18 cellular contexts compared by ENCODE assay signal in the genomic region with DNA sequence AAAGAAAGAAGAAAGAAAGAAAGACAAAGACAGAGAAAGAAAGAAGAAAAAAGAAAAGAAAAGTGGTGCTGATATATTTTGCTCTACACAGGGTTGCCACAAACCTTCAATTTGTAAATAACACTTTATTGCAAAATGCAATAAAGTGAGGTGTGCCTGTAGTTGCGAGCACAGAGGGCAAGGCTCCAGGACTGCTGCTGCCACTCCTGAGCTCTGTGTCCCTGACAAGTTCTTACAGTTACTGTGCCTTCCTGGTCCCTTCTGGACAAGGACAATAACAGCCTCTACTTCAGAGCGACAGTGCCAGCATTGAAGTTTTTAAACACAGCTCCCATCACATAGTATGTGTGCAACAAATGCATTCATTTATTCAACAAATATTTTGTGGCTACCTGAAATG.
DNase-seq lines count a peak whose midpoint lies in the region; ATAC-seq and TF ChIP-seq lines count a peak whose summit lies in the region.
"Had no signal": no experiment of that assay in that cellular context is flagged by ENCODE, and none has a peak within 500 bp of the region (broad histone marks: within the 10 kb centered on the region; RNA-seq: fewer than 3 reads in every experiment).

No MANE protein-coding gene starts in this region.

- no peak overlapping the region for H3K27ac ChIP-seq in endodermal cell (ENCODE audit: low read depth, low read length)
- H3K27ac ChIP-seq: 22Rv1, A549, C4-2B had no signal

- peaks cover 4% of the 10 kb centered on the region for H3K4me1 Mint-ChIP-seq in activated T-cell treated with anti-CD3 and anti-CD28 coated beads, Interleukin-2, amount 50 U/mL, for 72 hours (ENCODE audit: low read depth)
- H3K4me1 Mint-ChIP-seq in activated T-cell treated with anti-CD3 and anti-CD28 coated beads, Interleukin-2, amount 50 U/mL, for 24 hours (ENCODE audit: low read depth) = peaks cover 4% of the 10 kb centered on the region
- H3K4me1 Mint-ChIP-seq in endodermal cell (no peaks in the 10 kb centered on the region), nephron progenitor cell (peaks cover 15% of the 10 kb centered on the region)
- H3K4me1 Mint-ChIP-seq: CD4-positive, alpha-beta memory T cell had no signal

- H3K9ac ChIP-seq in endodermal cell (ENCODE audit: extremely low read depth, low read length, poor library complexity, severe bottlenecking) = no peak overlapping the region

- no peaks in the 10 kb centered on the region for H3K4me1 ChIP-seq in endodermal cell (ENCODE audit: control insufficient read depth, insufficient read depth, low read length)
- H3K4me1 ChIP-seq: A549 had no signal

- no peaks in the 10 kb centered on the region for H3K36me3 Mint-ChIP-seq in activated T-cell treated with anti-CD3 and anti-CD28 coated beads, Interleukin-2, amount 50 U/mL, for 72 hours (ENCODE audit: insufficient read depth in 2 of 2)
- no peaks in the 10 kb centered on the region for H3K36me3 Mint-ChIP-seq in activated T-cell treated with anti-CD3 and anti-CD28 coated beads, Interleukin-2, amount 50 U/mL, for 24 hours (ENCODE audit: low read depth)
- no peaks in the 10 kb centered on the region for H3K36me3 Mint-ChIP-seq in endodermal cell (ENCODE audit: low read depth)
- peaks cover 9% of the 10 kb centered on the region for H3K36me3 Mint-ChIP-seq in nephron progenitor cell (ENCODE audit: low read depth)
- H3K36me3 Mint-ChIP-seq: CD4-positive, alpha-beta memory T cell had no signal

- no peaks in the 10 kb centered on the region for H3K27me3 Mint-ChIP-seq in activated T-cell treated with anti-CD3 and anti-CD28 coated beads, Interleukin-2, amount 50 U/mL, for 72 hours (ENCODE audit: low read depth)
- H3K27me3 Mint-ChIP-seq in activated T-cell treated with anti-CD3 and anti-CD28 coated beads, Interleukin-2, amount 50 U/mL, for 24 hours = peaks cover 2% of the 10 kb centered on the region
- H3K27me3 Mint-ChIP-seq in endodermal cell (ENCODE audit: insufficient read depth) (no peaks in the 10 kb centered on the region), nephron progenitor cell (ENCODE audit: low read depth, poor library complexity) (peaks cover 3% of the 10 kb centered on the region)

- WGBS in endodermal cell (ENCODE audit: insufficient coverage in 1 of 2, insufficient read length in 1 of 2), 2 experiments = 98 to 100% methylated on average over 2 of the region's 2 CpGs

- no peak for DNase-seq in activated T-cell treated with anti-CD3 and anti-CD28 coated beads, Interleukin-2, amount 50 U/mL, for 72 hours
- DNase-seq in activated T-cell treated with anti-CD3 and anti-CD28 coated beads, Interleukin-2, amount 50 U/mL, for 24 hours = no peak
- DNase-seq in endodermal cell = peak; percentile 11
- no peak for DNase-seq in nephron progenitor cell
- no peak for DNase-seq in cerebellar cortex (ENCODE audit: low spot score)
- no peak for DNase-seq in NCI-H69 (lab: John Stamatoyannopoulos, UW)
- DNase-seq in NAMALWA (ENCODE audit: low spot score) = no peak
- DNase-seq: AML-193; Calu3; CD4-positive, alpha-beta memory T cell; DND-41; EL; H9 had no signal

- no peaks in the 10 kb centered on the region for H3K9me3 Mint-ChIP-seq in activated T-cell treated with anti-CD3 and anti-CD28 coated beads, Interleukin-2, amount 50 U/mL, for 72 hours
- H3K9me3 Mint-ChIP-seq in activated T-cell treated with anti-CD3 and anti-CD28 coated beads, Interleukin-2, amount 50 U/mL, for 24 hours = peaks cover 4% of the 10 kb centered on the region
- H3K9me3 Mint-ChIP-seq in endodermal cell (peaks cover 20% of the 10 kb centered on the region), nephron progenitor cell (peaks cover 30% of the 10 kb centered on the region)

- no peak for ATAC-seq in activated T-cell treated with anti-CD3 and anti-CD28 coated beads, Interleukin-2, amount 50 U/mL, for 72 hours (replicated peaks in 1 of 2)
- ATAC-seq: GM12878, HepG2 had no signal

- peaks cover 6% of the 10 kb centered on the region for H3K9me3 ChIP-seq in endodermal cell (ENCODE audit: control insufficient read depth, low read length)
- H3K9me3 ChIP-seq: A549 had no signal

- H3K36me3 ChIP-seq in endodermal cell (ENCODE audit: control insufficient read depth, insufficient read depth, low read length) = no peaks in the 10 kb centered on the region

- no peak overlapping the region for H3K4me3 ChIP-seq in endodermal cell (ENCODE audit: low read length)
- H3K4me3 ChIP-seq: A549, GM12878 had no signal

- peak overlapping the region; percentile 4 for H3K27ac Mint-ChIP-seq in activated T-cell treated with anti-CD3 and anti-CD28 coated beads, Interleukin-2, amount 50 U/mL, for 72 hours
- no peak overlapping the region for H3K27ac Mint-ChIP-seq in activated T-cell treated with anti-CD3 and anti-CD28 coated beads, Interleukin-2, amount 50 U/mL, for 24 hours
- no peak overlapping the region for H3K27ac Mint-ChIP-seq in endodermal cell
- H3K27ac Mint-ChIP-seq in nephron progenitor cell = peak overlapping the region; percentile 58
- H3K27ac Mint-ChIP-seq: H9 had no signal

- no peaks in the 10 kb centered on the region for H3K27me3 ChIP-seq in endodermal cell (ENCODE audit: control insufficient read depth, insufficient read depth, low read length, poor library complexity, severe bottlenecking)

- no peak overlapping the region for H3K4me3 Mint-ChIP-seq in activated T-cell treated with anti-CD3 and anti-CD28 coated beads, Interleukin-2, amount 50 U/mL, for 72 hours
- H3K4me3 Mint-ChIP-seq in activated T-cell treated with anti-CD3 and anti-CD28 coated beads, Interleukin-2, amount 50 U/mL, for 24 hours = no peak overlapping the region
- H3K4me3 Mint-ChIP-seq in endodermal cell (no peak overlapping the region), nephron progenitor cell (no peak overlapping the region)
- H3K4me3 Mint-ChIP-seq: CD4-positive, alpha-beta memory T cell; H9 had no signal

- TF ChIP-seq CTCF in endodermal cell (conservative IDR thresholded peaks at IDR 0.05) (no peak), nephron progenitor cell (IDR thresholded peaks at IDR 0.05) (no peak)

Comparison
In these comparisons a context has a peak if more than half of its experiments do, and no peak if none do; other contexts are left out.
1. H3K27ac Mint-ChIP-seq: peak in activated T-cell treated with anti-CD3 and anti-CD28 coated beads, Interleukin-2, amount 50 U/mL, for 72 hours (single experiment) and nephron progenitor cell (single experiment); none in activated T-cell treated with anti-CD3 and anti-CD28 coated beads, Interleukin-2, amount 50 U/mL, for 24 hours (single experiment) and endodermal cell (single experiment).